23 cellular contexts compared by ENCODE assay signal in genomic region chr13:39712626-39713025, GRCh38.
"Had no signal": no experiment of that assay in that cellular context is flagged by ENCODE, and none has a peak within 500 bp of the region (broad histone marks: within the 10 kb centered on the region; RNA-seq: fewer than 3 reads in every experiment).

No MANE protein-coding gene starts in this region.

- H3K27ac ChIP-seq: Peyer's patch had no signal

- H3K4me3 ChIP-seq: Peyer's patch had no signal

- H3K27me3 ChIP-seq: Peyer's patch had no signal

- DNase-seq: activated B cell treated with CpG ODN at 0.5 μM for 24 hours; activated CD4-positive, alpha-beta T cell treated with anti-CD3 and anti-CD28 coated beads for 1 hour; activated CD4-positive, alpha-beta T cell treated with anti-CD3 and anti-CD28 coated beads, Interleukin-2, amount 10 ng/mL, durations not matched to agents 24 days and 14 days; activated CD4-positive, alpha-beta T cell treated with anti-CD3 and anti-CD28 coated beads, Interleukin-2, amount 50 U/mL, for 48 hours; activated CD8-positive, alpha-beta memory T cell treated with anti-CD3 and anti-CD28 coated beads, Interleukin-2, amount 10 ng/mL, durations not matched to agents 7 days and 5 days; activated effector memory CD4-positive, alpha-beta T cell treated with Interleukin-2 at 50 U/mL for 16 hours; activated naive CD4-positive, alpha-beta T cell; activated T-cell treated with anti-CD3 and anti-CD28 coated beads, Interleukin-2, amount 50 U/mL, for 24 hours; aorta; KG1; NCI-H1092 treated with DMSO at 0.1 percent for 48 hours; NCI-H1417 treated with DMSO at 0.1 percent for 48 hours; NCI-H1694; NCI-H2029; NCI-H2107; NCI-H226; NCI-H69; NK-92 treated with Interleukin-12 subunit alpha and Interleukin-12 subunit beta, amount 100 ng/mL, for 24 hours; OCI-M1; Peyer's patch; SHP77 treated with DMSO at 0.1 percent for 48 hours; T-helper 2 cell; T1000 had no signal

- ATAC-seq: activated CD8-positive, alpha-beta memory T cell treated with anti-CD3 and anti-CD28 coated beads, Interleukin-2, amount 10 ng/mL, durations not matched to agents 7 days and 5 days had no signal

- H3K4me1 ChIP-seq: Peyer's patch had no signal

- H3K36me3 ChIP-seq: Peyer's patch had no signal

- H3K9me3 ChIP-seq: Peyer's patch had no signal
